ENCODE assay signal across 31 cellular contexts in genomic region chr22:44436656-44437492, GRCh38.
DNase-seq lines count a peak whose midpoint lies in the region; ATAC-seq, FAIRE-seq and TF ChIP-seq lines count a peak whose summit lies in the region.
"Had no signal": no experiment of that assay in that cellular context is flagged by ENCODE, and none has a peak within 500 bp of the region (broad histone marks: within the 10 kb centered on the region; RNA-seq: fewer than 3 reads in every experiment).

No MANE protein-coding gene starts in this region.

- H4K5ac ChIP-seq in H9 (ENCODE audit: insufficient read length, low read depth, low read length) (no peak overlapping the region), H1 (ENCODE audit: insufficient read length, low read depth, low read length) (no peak overlapping the region)

- H3K56ac ChIP-seq in H9 (ENCODE audit: insufficient read length, low read depth, low read length) (no peak overlapping the region), H1 (replicated peaks; ENCODE audit: insufficient read length, low read depth, low read length) (no peak overlapping the region)

- peaks cover 3% of the 10 kb centered on the region for H3K27me3 Mint-ChIP-seq in H9 (ENCODE audit: low read depth)
- H3K27me3 Mint-ChIP-seq: activated naive CD4-positive, alpha-beta T cell treated with anti-CD3 and anti-CD28 coated beads, Interleukin-2, amount 50 U/mL, for 24 hours had no signal

- H2AK5ac ChIP-seq in H9 (ENCODE audit: insufficient read length, low read length), result no peak overlapping the region
- no peak overlapping the region; the same call in 1 of the 2 replicates for H2AK5ac ChIP-seq in H1 (ENCODE audit: low read depth, low read length)
- peak overlapping the region; percentile 47 for H2AK5ac ChIP-seq in neuronal stem cell (ENCODE audit: low read depth, low read length)

- TF ChIP-seq POLR2A in H1 (IDR thresholded peaks at IDR 0.05; ENCODE audit: control extremely low read depth in 1 of 2, low read depth in 2 of 2, low read length in 2 of 2) (no peak), body of pancreas (IDR thresholded peaks at IDR 0.05) (no peak)

- CTCF ChIA-PET in H1 (lab: Charles Lee; ENCODE audit: partially characterized antibody), result interaction anchor here (1.0 to 2.0 kb wide), 8 partner anchors 9 to 355 kb away, joined by 3 to 6 read pairs (median 4); no protein-coding TSS in a partner anchor

- H2AFZ ChIP-seq in H9 (ENCODE audit: low read length) (no peak overlapping the region), H1 (ENCODE audit: low read length) (no peak overlapping the region), neuronal stem cell (ENCODE audit: low read length) (peak overlapping the region; percentile 42)

- H4K20me1 ChIP-seq in H9 (ENCODE audit: control insufficient read depth, insufficient read depth, insufficient read length) (no peaks in the 10 kb centered on the region), H1 (replicated peaks in 1 of 2; ENCODE audit: control insufficient read depth in 1 of 2, insufficient read depth in 2 of 2, low read length in 2 of 2) (peaks cover 0 to 2% of the 10 kb centered on the region in 2 experiments)

- H3K14ac ChIP-seq in H9 (ENCODE audit: insufficient read depth, low read length) (no peak overlapping the region; the same call in 1 of the 2 replicates), H1 (ENCODE audit: insufficient read length) (no peak overlapping the region), neuronal stem cell (ENCODE audit: low read length) (no peak overlapping the region)

- no peak overlapping the region for H2BK15ac ChIP-seq in H9 (ENCODE audit: low read depth, low read length)
- no peak overlapping the region for H2BK15ac ChIP-seq in H1 (ENCODE audit: low read length)
- H2BK15ac ChIP-seq in neuronal stem cell (ENCODE audit: low read length), result no peak overlapping the region

- no peak overlapping the region for H4K8ac ChIP-seq in H9 (replicated peaks; ENCODE audit: insufficient read length, low read depth, low read length)
- H4K8ac ChIP-seq in H1 (ENCODE audit: extremely low read depth, insufficient read depth, low read length), result peak overlapping the region; percentile 16; the same call in 1 of the 2 replicates
- no peak overlapping the region for H4K8ac ChIP-seq in neuronal stem cell (ENCODE audit: low read depth, low read length)

- no peaks in the 10 kb centered on the region for H3K9me3 ChIP-seq in H9 (ENCODE audit: control insufficient read depth, low read depth, low read length)
- no peaks in the 10 kb centered on the region for H3K9me3 ChIP-seq in H1 (ENCODE audit: insufficient read depth in 2 of 2, low read depth in 1 of 2, low read length in 1 of 2)
- H3K9me3 ChIP-seq in neuronal stem cell (replicated peaks in 1 of 2; ENCODE audit: control insufficient read depth in 2 of 2, insufficient read depth in 1 of 2, low read depth in 1 of 2, low read length in 2 of 2), result no peaks in the 10 kb centered on the region
- no peaks in the 10 kb centered on the region for H3K9me3 ChIP-seq in body of pancreas
- H3K9me3 ChIP-seq: BE2C, esophagus squamous epithelium, gastrocnemius medialis, neutrophil, psoas muscle, transverse colon had no signal

- TF ChIP-seq CTCF in H9 (conservative IDR thresholded peaks at IDR 0.05) (no peak), H1 (IDR thresholded peaks at IDR 0.05; ENCODE audit: control extremely low read depth in 1 of 3, insufficient read depth in 1 of 3, low read depth in 1 of 3, low read length in 3 of 3) (no peak), body of pancreas (IDR thresholded peaks at IDR 0.05) (no peak)

- ATAC-seq in GM18907 (IDR thresholded peaks at IDR 0.05; ENCODE audit: unreplicated experiment), result no peak
- ATAC-seq in GM18867 (IDR thresholded peaks at IDR 0.05; ENCODE audit: unreplicated experiment), result no peak
- no peak for ATAC-seq in body of pancreas
- ATAC-seq: activated CD8-positive, alpha-beta memory T cell treated with anti-CD3 and anti-CD28 coated beads, Interleukin-2, amount 10 ng/mL, durations not matched to agents 7 days and 5 days; gastrocnemius medialis; left colon; psoas muscle had no signal

- POLR2A ChIA-PET in H1 (lab: Charles Lee; ENCODE audit: partially characterized antibody), result no interaction called here

- no peak overlapping the region; a peak in 1 of 5 replicates for H3K4me3 Mint-ChIP-seq in H9
- H3K4me3 Mint-ChIP-seq: activated CD8-positive, alpha-beta memory T cell treated with anti-CD3 and anti-CD28 coated beads, Interleukin-2, amount 10 ng/mL, durations not matched to agents 7 days and 5 days; activated naive CD4-positive, alpha-beta T cell treated with anti-CD3 and anti-CD28 coated beads, Interleukin-2, amount 50 U/mL, for 24 hours; memory B cell had no signal

- H3K36me3 ChIP-seq in H1 (ENCODE audit: control insufficient read depth in 2 of 4, insufficient read depth in 4 of 4, low read length in 3 of 4) (no peaks in the 10 kb centered on the region), neuronal stem cell (replicated peaks in 1 of 2; ENCODE audit: control insufficient read depth in 2 of 2, insufficient read depth in 2 of 2, low read length in 2 of 2) (no peaks in the 10 kb centered on the region), body of pancreas (replicated peaks in 1 of 2; ENCODE audit: insufficient read depth in 1 of 2, low read depth in 2 of 2) (no peaks in the 10 kb centered on the region)
- H3K36me3 ChIP-seq: BE2C, esophagus squamous epithelium, gastrocnemius medialis, neutrophil, transverse colon, WERI-Rb-1 had no signal

- H2BK20ac ChIP-seq in H9 (ENCODE audit: low read depth, low read length, poor library complexity, severe bottlenecking) (no peak overlapping the region), H1 (ENCODE audit: low read length) (no peak overlapping the region)

- H3K79me1 ChIP-seq in H9 (ENCODE audit: insufficient read depth, low read depth, low read length, poor library complexity, severe bottlenecking) (no peaks in the 10 kb centered on the region), H1 (ENCODE audit: low read depth, low read length) (no peaks in the 10 kb centered on the region), neuronal stem cell (ENCODE audit: low read depth, low read length) (no peaks in the 10 kb centered on the region)

- no peak for TF ChIP-seq RAD21 in H1 (IDR thresholded peaks at IDR 0.05 in 1 of 2, conservative IDR thresholded peaks at IDR 0.05 in 1 of 2; ENCODE audit: low read depth in 2 of 2, low read length in 2 of 2)

- no peak overlapping the region for H3K4me3 ChIP-seq in H1 (ENCODE audit: extremely low read depth in 1 of 4, insufficient read depth in 2 of 4, low read depth in 3 of 4, low read length in 4 of 4)
- no peak overlapping the region for H3K4me3 ChIP-seq in neuronal stem cell (ENCODE audit: low read length in 2 of 2)
- no peak overlapping the region for H3K4me3 ChIP-seq in body of pancreas
- H3K4me3 ChIP-seq: esophagus squamous epithelium, gastrocnemius medialis, psoas muscle, transverse colon had no signal

- H4K91ac ChIP-seq in H9 (ENCODE audit: insufficient read length, low read depth, low read length) (no peak overlapping the region), H1 (replicated peaks; ENCODE audit: insufficient read length, low read length) (peak overlapping the region; percentile 17), neuronal stem cell (ENCODE audit: low read depth, low read length, poor library complexity) (no peak overlapping the region)

- no peaks in the 10 kb centered on the region for H3K79me2 ChIP-seq in H9 (ENCODE audit: insufficient read depth, low read length)
- H3K79me2 ChIP-seq in H1 (ENCODE audit: control insufficient read depth in 1 of 2, insufficient read depth in 2 of 2, low read length in 2 of 2), result no peaks in the 10 kb centered on the region

- no peak overlapping the region for H3K4me2 ChIP-seq in H9 (ENCODE audit: insufficient read depth, insufficient read length, low read length)
- no peak overlapping the region for H3K4me2 ChIP-seq in H1 (ENCODE audit: insufficient read depth in 1 of 2, low read depth in 2 of 2, low read length in 2 of 2)
- no peak overlapping the region for H3K4me2 ChIP-seq in neuronal stem cell (ENCODE audit: insufficient read depth, low read length, poor library complexity, severe bottlenecking)

- no CpG with 5 or more reads among the region's 19 CpGs for WGBS in H9 (ENCODE audit: extremely low coverage, insufficient read length, low lambda C conversion rate)
- WGBS in H1 (ENCODE audit: extremely low coverage in 1 of 2, insufficient coverage in 1 of 2, insufficient read length in 1 of 2, insufficient replicate concordance in 2 of 2, low coverage in 1 of 2, low lambda C conversion rate in 2 of 2, missing lambda C conversion rate in 1 of 2), 2 experiments, result 81% methylated on average over 17 of the region's 19 CpGs; no CpG with 5 or more reads in 1 of the 2 experiments
- no CpG with 5 or more reads among the region's 19 CpGs for WGBS in neuronal stem cell (ENCODE audit: extremely low coverage in 2 of 2, insufficient read length in 2 of 2, insufficient replicate concordance in 1 of 2), 2 donors
- 72% methylated on average over 12 to 15 of the region's 19 CpGs for WGBS in body of pancreas, 2 donors

- no peak overlapping the region for H3K23ac ChIP-seq in H9 (ENCODE audit: insufficient read length, low read depth, low read length)
- no peak overlapping the region for H3K23ac ChIP-seq in H1 (ENCODE audit: insufficient read length)
- peak overlapping the region; percentile 27 for H3K23ac ChIP-seq in neuronal stem cell (ENCODE audit: low read depth, low read length, poor library complexity)

- no peak overlapping the region for H3K9ac ChIP-seq in H9 (ENCODE audit: extremely low read depth, insufficient read length, low read length)
- no peak overlapping the region for H3K9ac ChIP-seq in H1 (replicated peaks in 1 of 4; ENCODE audit: extremely low read depth in 1 of 4, low read depth in 3 of 4, low read length in 3 of 4)
- peak overlapping the region; percentile 57 for H3K9ac ChIP-seq in neuronal stem cell (ENCODE audit: low read depth, low read length, poor library complexity)

- intact Hi-C loops in body of pancreas (cut with DNase I), result no loop called here

- no peaks in the 10 kb centered on the region for H3K23me2 ChIP-seq in H9 (ENCODE audit: insufficient read length, low read depth, low read length, poor library complexity, severe bottlenecking)
- no peaks in the 10 kb centered on the region for H3K23me2 ChIP-seq in H1 (ENCODE audit: low read depth, low read length)

- H3K36me3 Mint-ChIP-seq in H9 (ENCODE audit: insufficient read depth in 1 of 3, low read depth in 3 of 3), result no peaks in the 10 kb centered on the region
- H3K36me3 Mint-ChIP-seq: activated CD8-positive, alpha-beta memory T cell treated with anti-CD3 and anti-CD28 coated beads, Interleukin-2, amount 10 ng/mL, durations not matched to agents 7 days and 5 days; activated naive CD4-positive, alpha-beta T cell treated with anti-CD3 and anti-CD28 coated beads, Interleukin-2, amount 50 U/mL, for 24 hours; memory B cell had no signal

- H3K4me1 ChIP-seq in H9 (ENCODE audit: insufficient read depth, low read length) (no peaks in the 10 kb centered on the region), H1 (replicated peaks in 1 of 4; ENCODE audit: control insufficient read depth in 3 of 4, insufficient read depth in 4 of 4, low read length in 3 of 4) (no peaks in the 10 kb centered on the region), neuronal stem cell (ENCODE audit: control insufficient read depth in 2 of 2, insufficient read depth in 1 of 2, low read depth in 1 of 2, low read length in 2 of 2) (peaks cover 0 to 4% of the 10 kb centered on the region in 2 donors), body of pancreas (no peaks in the 10 kb centered on the region)
- H3K4me1 ChIP-seq: BE2C, esophagus squamous epithelium, gastrocnemius medialis, psoas muscle had no signal

- no peaks in the 10 kb centered on the region for H3K9me3 Mint-ChIP-seq in H9
- H3K9me3 Mint-ChIP-seq: activated naive CD4-positive, alpha-beta T cell treated with anti-CD3 and anti-CD28 coated beads, Interleukin-2, amount 50 U/mL, for 24 hours; memory B cell had no signal

- no peak overlapping the region for H2BK5ac ChIP-seq in H9 (ENCODE audit: insufficient read length, low read length)
- no peak overlapping the region for H2BK5ac ChIP-seq in H1 (ENCODE audit: low read depth, low read length)
- no peak overlapping the region for H2BK5ac ChIP-seq in neuronal stem cell (ENCODE audit: low read length)

- H3K4ac ChIP-seq in H9 (ENCODE audit: low read depth, low read length) (no peak overlapping the region), H1 (replicated peaks; ENCODE audit: insufficient read length, low read depth, low read length) (no peak overlapping the region), neuronal stem cell (ENCODE audit: low read length) (no peak overlapping the region)

- peak; percentile 34 for DNase-seq in CD1c-positive myeloid dendritic cell (ENCODE audit: extremely low spot score)
- no peak for DNase-seq in H9
- no peak for DNase-seq in H1 (ENCODE audit: low read depth in 1 of 2, low spot score in 2 of 2)
- DNase-seq in neuronal stem cell (ENCODE audit: low spot score), result no peak
- no peak for DNase-seq in NCI-H748 treated with DMSO at 0.1 percent for 48 hours (lab: John Stamatoyannopoulos, UW)
- DNase-seq in body of pancreas, result no peak
- DNase-seq: activated CD8-positive, alpha-beta memory T cell treated with anti-CD3 and anti-CD28 coated beads, Interleukin-2, amount 10 ng/mL, durations not matched to agents 7 days and 5 days; amygdala; BE2C; DMS53; esophagus squamous epithelium; gastrocnemius medialis; HCEC 1CT; KBM-7; left colon; NCI-H1436 treated with DMSO at 0.1 percent for 48 hours; NCI-H2107; NCI-H510A; NK-92 treated with Interleukin-12 subunit alpha and Interleukin-12 subunit beta, amount 100 ng/mL, for 24 hours; psoas muscle; SHP77; stimulated activated CD8-positive, alpha-beta memory T cell treated with anti-CD3 and anti-CD28 coated beads, Interleukin-4, amount 100 ng/mL, for 48 hours; transverse colon; WERI-Rb-1 had no signal

- H2BK120ac ChIP-seq in H9 (ENCODE audit: low read depth, low read length, poor library complexity, severe bottlenecking) (no peak overlapping the region), H1 (replicated peaks; ENCODE audit: low read depth, low read length) (no peak overlapping the region), neuronal stem cell (ENCODE audit: low read depth, low read length) (no peak overlapping the region)

- H3K18ac ChIP-seq in H9 (ENCODE audit: insufficient read length, low read depth, low read length), result peak overlapping the region; percentile 14
- H3K18ac ChIP-seq in H1 (ENCODE audit: extremely low read depth, low read length), result no peak overlapping the region
- H3K18ac ChIP-seq in neuronal stem cell (ENCODE audit: low read length), result peak overlapping the region; percentile 52

- no peak for TF ChIP-seq EP300 in H1 (IDR thresholded peaks at IDR 0.05; ENCODE audit: borderline replicate concordance in 1 of 2, low read depth in 2 of 2, low read length in 2 of 2)

- H3K27ac Mint-ChIP-seq in H9, result no peak overlapping the region; a peak in 2 of 7 replicates
- H3K27ac Mint-ChIP-seq: activated CD8-positive, alpha-beta memory T cell treated with anti-CD3 and anti-CD28 coated beads, Interleukin-2, amount 10 ng/mL, durations not matched to agents 7 days and 5 days; activated naive CD4-positive, alpha-beta T cell treated with anti-CD3 and anti-CD28 coated beads, Interleukin-2, amount 50 U/mL, for 24 hours; memory B cell had no signal

- H2BK12ac ChIP-seq in H9 (ENCODE audit: insufficient read length, low read depth, low read length), result no peak overlapping the region
- H2BK12ac ChIP-seq in H1 (ENCODE audit: low read depth, low read length), result no peak overlapping the region; the same call in 1 of the 2 replicates
- no peak overlapping the region for H2BK12ac ChIP-seq in neuronal stem cell (ENCODE audit: low read length)

- no peak overlapping the region for H3K27ac ChIP-seq in H9 (ENCODE audit: insufficient read length, low read depth, low read length)
- no peak overlapping the region for H3K27ac ChIP-seq in H1 (ENCODE audit: low read depth, low read length)
- H3K27ac ChIP-seq in neuronal stem cell (replicated peaks; ENCODE audit: low read length), result no peak overlapping the region
- H3K27ac ChIP-seq in body of pancreas, result no peak overlapping the region
- H3K27ac ChIP-seq: esophagus squamous epithelium, gastrocnemius medialis, neutrophil, psoas muscle, transverse colon, WERI-Rb-1 had no signal

- H3K27me3 ChIP-seq in H9 (ENCODE audit: insufficient read depth, low read length), result no peaks in the 10 kb centered on the region
- no peaks in the 10 kb centered on the region; a peak in 1 of 7 replicates for H3K27me3 ChIP-seq in H1 (replicated peaks in 1 of 4; ENCODE audit: control insufficient read depth in 3 of 4, extremely low read depth in 1 of 4, insufficient read depth in 3 of 4, low read length in 3 of 4)
- H3K27me3 ChIP-seq in neuronal stem cell (ENCODE audit: control insufficient read depth in 3 of 3, insufficient read depth in 3 of 3, low read depth in 1 of 3, low read length in 3 of 3), result peaks cover 0 to 4% (median 0%) of the 10 kb centered on the region in 3 experiments
- H3K27me3 ChIP-seq in body of pancreas, result no peaks in the 10 kb centered on the region
- H3K27me3 ChIP-seq: BE2C, neutrophil, transverse colon had no signal

- H3K4me1 Mint-ChIP-seq in H9, result peaks cover 4 to 6% of the 10 kb centered on the region in 2 experiments
- H3K4me1 Mint-ChIP-seq: activated CD8-positive, alpha-beta memory T cell treated with anti-CD3 and anti-CD28 coated beads, Interleukin-2, amount 10 ng/mL, durations not matched to agents 7 days and 5 days; activated naive CD4-positive, alpha-beta T cell treated with anti-CD3 and anti-CD28 coated beads, Interleukin-2, amount 50 U/mL, for 24 hours had no signal

- no peak for FAIRE-seq in H1 (lab: Jason Lieb, UNC)
- FAIRE-seq: endometrium, GM19239 had no signal

- no peak overlapping the region for H3T11ph ChIP-seq in H9 (ENCODE audit: low read length)
